In the genomic region with DNA sequence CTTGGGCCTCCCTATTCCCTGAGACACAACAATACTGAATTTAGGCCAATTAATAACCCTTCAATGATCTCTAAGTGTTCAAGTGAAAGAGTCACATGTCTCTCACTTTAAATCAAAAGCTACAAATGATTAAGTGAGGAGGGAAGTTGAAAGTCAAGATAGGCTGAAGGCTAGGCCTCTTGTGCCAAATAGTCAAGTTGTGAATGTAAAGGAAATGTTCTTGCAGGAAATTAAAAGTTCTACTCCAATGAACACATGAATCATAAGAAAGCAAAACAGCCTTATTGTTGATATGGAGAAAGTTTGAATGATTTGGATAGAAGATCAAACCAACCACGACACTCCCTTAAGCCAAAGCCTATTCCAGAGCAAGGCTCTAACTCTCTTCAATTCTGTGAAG, we compare ENCODE assay signal across 30 cellular contexts.
"Had no signal": no experiment of that assay in that cellular context is flagged by ENCODE, and none has a peak within 500 bp of the region (broad histone marks: within the 10 kb centered on the region; RNA-seq: fewer than 3 reads in every experiment).

No MANE protein-coding gene starts in this region.

- H3K9me3 ChIP-seq: left ventricle myocardium inferior, mucosa of descending colon, pancreas, psoas muscle, right atrium auricular region, right lobe of liver, tibial nerve, vagina had no signal

- H3K9me3 Mint-ChIP-seq: natural killer cell treated with Interleukin-12 subunit alpha and Interleukin-12 subunit beta and Interleukin-15 and Interleukin-18, amount 100 ng/mL, for 72 hours; stimulated activated memory B cell treated with anti-CD40 and anti-IgM and Interleukin-4, amounts not matched to agents 10 μg/mL and 1 μg/mL and 100 μg/mL, for 72 hours had no signal

- H3K4me2 ChIP-seq: smooth muscle cell had no signal

- H3K36me3 ChIP-seq: left ventricle myocardium inferior, pancreas, right atrium auricular region, right lobe of liver, tibial nerve, vagina had no signal

- H3K27me3 ChIP-seq: pancreas, right atrium auricular region, right lobe of liver, tibial nerve, vagina had no signal

- H3K4me3 Mint-ChIP-seq: immature natural killer cell; naive thymus-derived CD4-positive, alpha-beta T cell; natural killer cell treated with Interleukin-12 subunit alpha and Interleukin-12 subunit beta and Interleukin-15 and Interleukin-18, amount 100 ng/mL, for 72 hours; neural crest cell; stimulated activated memory B cell treated with anti-CD40 and anti-IgM and Interleukin-4, amounts not matched to agents 10 μg/mL and 1 μg/mL and 100 μg/mL, for 72 hours; stimulated activated naive CD8-positive, alpha-beta T cell treated with anti-CD3 and anti-CD28 coated beads, Interleukin-15, amount 100 ng/mL, for 72 hours; type B pancreatic cell had no signal

- H3K27me3 Mint-ChIP-seq: naive thymus-derived CD4-positive, alpha-beta T cell; natural killer cell treated with Interleukin-12 subunit alpha and Interleukin-12 subunit beta and Interleukin-15 and Interleukin-18, amount 100 ng/mL, for 72 hours; stimulated activated memory B cell treated with anti-CD40 and anti-IgM and Interleukin-4, amounts not matched to agents 10 μg/mL and 1 μg/mL and 100 μg/mL, for 72 hours; stimulated activated naive CD8-positive, alpha-beta T cell treated with anti-CD3 and anti-CD28 coated beads, Interleukin-15, amount 100 ng/mL, for 72 hours; type B pancreatic cell had no signal

- H3K27ac Mint-ChIP-seq: immature natural killer cell; naive thymus-derived CD4-positive, alpha-beta T cell; natural killer cell treated with Interleukin-12 subunit alpha and Interleukin-12 subunit beta and Interleukin-15 and Interleukin-18, amount 100 ng/mL, for 72 hours; stimulated activated memory B cell treated with anti-CD40 and anti-IgM and Interleukin-4, amounts not matched to agents 10 μg/mL and 1 μg/mL and 100 μg/mL, for 72 hours; stimulated activated naive CD8-positive, alpha-beta T cell treated with anti-CD3 and anti-CD28 coated beads, Interleukin-15, amount 100 ng/mL, for 72 hours; type B pancreatic cell had no signal

- H3K4me1 ChIP-seq: left ventricle myocardium inferior, pancreas, psoas muscle, right atrium auricular region, right lobe of liver, tibial nerve, vagina had no signal

- ATAC-seq: left colon; mucosa of descending colon; naive thymus-derived CD4-positive, alpha-beta T cell; natural killer cell treated with Interleukin-12 subunit alpha and Interleukin-12 subunit beta and Interleukin-15 and Interleukin-18, amount 100 ng/mL, for 72 hours; pancreas; psoas muscle; right lobe of liver; stimulated activated memory B cell treated with anti-CD40 and anti-IgM and Interleukin-4, amounts not matched to agents 10 μg/mL and 1 μg/mL and 100 μg/mL, for 72 hours; stimulated activated naive CD8-positive, alpha-beta T cell treated with anti-CD3 and anti-CD28 coated beads, Interleukin-15, amount 100 ng/mL, for 72 hours had no signal

- FAIRE-seq: islet of Langerhans, pancreas had no signal

- DNase-seq: hypothalamus; immature natural killer cell; left colon; left ventricle myocardium inferior; mesendoderm; midbrain; mucosa of descending colon; naive thymus-derived CD4-positive, alpha-beta T cell; nucleus accumbens; pancreas; posterior cingulate gyrus; psoas muscle; right lobe of liver; stimulated activated CD4-positive, alpha-beta T cell treated with anti-CD3 and anti-CD28 coated beads, Interleukin-1b, Interleukin-23, amount 100 ng/mL, for 48 hours; stimulated activated CD4-positive, alpha-beta T cell treated with anti-CD3 and anti-CD28 coated beads, Interleukin-2, amount 100 ng/mL, for 48 hours; stimulated activated CD4-positive, alpha-beta T cell treated with anti-CD3 and anti-CD28 coated beads, Interleukin-4, amount 100 ng/mL, for 4 hours; stimulated activated CD8-positive, alpha-beta memory T cell treated with anti-CD3 and anti-CD28 coated beads, Interleukin-4, amount 100 ng/mL, for 48 hours; stimulated activated naive CD4-positive, alpha-beta T cell treated with Interleukin-2 at 50 U/mL for 16 hours; stimulated activated naive CD8-positive, alpha-beta T cell treated with anti-CD3 and anti-CD28 coated beads, Interleukin-15, amount 100 ng/mL, for 72 hours; substantia nigra had no signal

- H3K36me3 Mint-ChIP-seq: immature natural killer cell; natural killer cell treated with Interleukin-12 subunit alpha and Interleukin-12 subunit beta and Interleukin-15 and Interleukin-18, amount 100 ng/mL, for 72 hours; stimulated activated memory B cell treated with anti-CD40 and anti-IgM and Interleukin-4, amounts not matched to agents 10 μg/mL and 1 μg/mL and 100 μg/mL, for 72 hours had no signal

- H3K4me1 Mint-ChIP-seq: immature natural killer cell; naive thymus-derived CD4-positive, alpha-beta T cell; stimulated activated memory B cell treated with anti-CD40 and anti-IgM and Interleukin-4, amounts not matched to agents 10 μg/mL and 1 μg/mL and 100 μg/mL, for 72 hours; stimulated activated naive CD8-positive, alpha-beta T cell treated with anti-CD3 and anti-CD28 coated beads, Interleukin-15, amount 100 ng/mL, for 72 hours had no signal

- H3K27ac ChIP-seq: left ventricle myocardium inferior, pancreas, psoas muscle, right atrium auricular region, right lobe of liver, tibial nerve, vagina had no signal

- H3K4me3 ChIP-seq: left ventricle myocardium inferior, lung, mucosa of descending colon, pancreas, psoas muscle, right atrium auricular region, right lobe of liver, smooth muscle cell, tibial nerve, vagina had no signal
